In genomic region chr20:21235713-21236445, GRCh38 we compare ENCODE assay signal across 1 cellular context.
TF ChIP-seq lines count a peak whose summit lies in the region.

No MANE protein-coding gene starts in this region.

TF ChIP-seq in HepG2, 621 proteins besides CTCF, POLR2A, EP300 and RAD21 (continued from another document and continues in another):
- TF ChIP-seq ZNF687 (CRISPR knock-in tag; IDR thresholded peaks at IDR 0.05) (peak; percentile 58), ZNF253 (CRISPR knock-in tag; IDR thresholded peaks at IDR 0.05; ENCODE audit: borderline replicate concordance) (no peak), RAD51 (IDR thresholded peaks at IDR 0.05; ENCODE audit: borderline replicate concordance) (no peak), MYC (CRISPR knock-in tag; IDR thresholded peaks at IDR 0.05; ENCODE audit: borderline replicate concordance) (peak; percentile 31; the same call in 1 of the 2 replicates), HOXA9 (CRISPR knock-in tag; IDR thresholded peaks at IDR 0.05; ENCODE audit: borderline replicate concordance) (no peak), PATZ1 (CRISPR knock-in tag; IDR thresholded peaks at IDR 0.05) (peak; percentile 31; the same call in 1 of the 2 replicates), ZBTB34 (CRISPR knock-in tag; IDR thresholded peaks at IDR 0.05) (no peak), ZNF589 (CRISPR knock-in tag; conservative IDR thresholded peaks at IDR 0.05) (no peak), ZNF546 (CRISPR knock-in tag; conservative IDR thresholded peaks at IDR 0.05) (no peak), NFIC (IDR thresholded peaks at IDR 0.05; ENCODE audit: low read length) (no peak), ZNF513 (CRISPR knock-in tag; conservative IDR thresholded peaks at IDR 0.05) (no peak), MYNN (CRISPR knock-in tag; IDR thresholded peaks at IDR 0.05; ENCODE audit: low read depth) (0 out of 2 replicates have a peak, but pooled peaks have one; percentile 33), ZFY (CRISPR knock-in tag; IDR thresholded peaks at IDR 0.05) (peak; percentile 18; the same call in 1 of the 2 replicates), PRDM10 (CRISPR knock-in tag; IDR thresholded peaks at IDR 0.05; ENCODE audit: low read depth) (no peak), NFIB (CRISPR knock-in tag; IDR thresholded peaks at IDR 0.05; ENCODE audit: borderline replicate concordance) (no peak), PHF5A (CRISPR knock-in tag; IDR thresholded peaks at IDR 0.05; ENCODE audit: low read depth, unreplicated experiment) (no peak), HDAC6 (IDR thresholded peaks at IDR 0.05; ENCODE audit: low read depth, low read length) (no peak), HCFC1 (IDR thresholded peaks at IDR 0.05; ENCODE audit: low read depth, low read length) (no peak), SP2 (CRISPR knock-in tag; IDR thresholded peaks at IDR 0.05) (no peak), NFYC (CRISPR knock-in tag; IDR thresholded peaks at IDR 0.05) (no peak), ZGPAT (CRISPR knock-in tag; IDR thresholded peaks at IDR 0.05) (no peak), PCBP1 (IDR thresholded peaks at IDR 0.05; ENCODE audit: borderline replicate concordance, low read depth, low read length) (no peak), ZBTB25 (CRISPR knock-in tag; IDR thresholded peaks at IDR 0.05) (no peak), ZNF543 (CRISPR knock-in tag; IDR thresholded peaks at IDR 0.05) (no peak), KDM5B (CRISPR knock-in tag; IDR thresholded peaks at IDR 0.05; ENCODE audit: borderline replicate concordance) (no peak; the same call in 1 of the 2 replicates), MED1 (CRISPR knock-in tag; IDR thresholded peaks at IDR 0.05) (peak; percentile 16; the same call in 1 of the 2 replicates), BRCA1 (CRISPR knock-in tag; IDR thresholded peaks at IDR 0.05) (no peak), AGO1 (IDR thresholded peaks at IDR 0.05; ENCODE audit: low read depth, low read length, poor library complexity, severe bottlenecking) (peak; percentile 74), TRIM24 (CRISPR knock-in tag; IDR thresholded peaks at IDR 0.05) (no peak), ZNF235 (CRISPR knock-in tag; IDR thresholded peaks at IDR 0.05; ENCODE audit: borderline replicate concordance) (no peak), ZNF17 (CRISPR knock-in tag; IDR thresholded peaks at IDR 0.05) (no peak), ETV6 (CRISPR knock-in tag; conservative IDR thresholded peaks at IDR 0.05) (0 out of 2 replicates have a peak, but pooled peaks have one; percentile 49), NR2F1 (CRISPR knock-in tag; IDR thresholded peaks at IDR 0.05) (peak in 1 of 2 experiments; percentile 34; a peak in 1 of 4 replicates), NONO (IDR thresholded peaks at IDR 0.05) (no peak), NONO (CRISPR knock-in tag; conservative IDR thresholded peaks at IDR 0.05) (no peak), ZNF691 (CRISPR knock-in tag; IDR thresholded peaks at IDR 0.05; ENCODE audit: borderline replicate concordance, low read depth) (no peak), ZNF792 (CRISPR knock-in tag; IDR thresholded peaks at IDR 0.05) (peak; percentile 38; the same call in 1 of the 2 replicates), ZNF350 (CRISPR knock-in tag; IDR thresholded peaks at IDR 0.05; ENCODE audit: borderline replicate concordance, low read depth) (0 out of 2 replicates have a peak, but pooled peaks have one; percentile 30), HHEX (CRISPR knock-in tag; IDR thresholded peaks at IDR 0.05) (no peak), IRF2 (CRISPR knock-in tag; IDR thresholded peaks at IDR 0.05) (0 out of 2 replicates have a peak, but pooled peaks have one; percentile 7), GFI1 (CRISPR knock-in tag; IDR thresholded peaks at IDR 0.05; ENCODE audit: borderline replicate concordance) (0 out of 2 replicates have a peak, but pooled peaks have one; percentile 34), ZNF850 (CRISPR knock-in tag; conservative IDR thresholded peaks at IDR 0.05) (no peak), MAFF (IDR thresholded peaks at IDR 0.05; ENCODE audit: low read depth, low read length) (no peak), POLR2AphosphoS2 (IDR thresholded peaks at IDR 0.05; ENCODE audit: low read depth, low read length) (no peak), TGIF2 (CRISPR knock-in tag; IDR thresholded peaks at IDR 0.05) (no peak), PREB (CRISPR knock-in tag; IDR thresholded peaks at IDR 0.05) (no peak), FOXC1 (CRISPR knock-in tag; IDR thresholded peaks at IDR 0.05; ENCODE audit: borderline replicate concordance) (0 out of 2 replicates have a peak, but pooled peaks have one; percentile 34), PITX1 (CRISPR knock-in tag; IDR thresholded peaks at IDR 0.05) (no peak), TEAD2 (CRISPR knock-in tag; IDR thresholded peaks at IDR 0.05) (no peak), ZMAT3 (CRISPR knock-in tag; conservative IDR thresholded peaks at IDR 0.05) (no peak), REXO4 (CRISPR knock-in tag; IDR thresholded peaks at IDR 0.05; ENCODE audit: borderline replicate concordance) (no peak), DPF2 (CRISPR knock-in tag; IDR thresholded peaks at IDR 0.05; ENCODE audit: borderline replicate concordance, low read depth) (no peak), ZNF782 (CRISPR knock-in tag; IDR thresholded peaks at IDR 0.05; ENCODE audit: borderline replicate concordance) (no peak)
